9 cellular contexts compared by ENCODE assay signal in genomic region chr12:46555379-46555778, GRCh38.
DNase-seq lines count a peak whose midpoint lies in the region; ATAC-seq, FAIRE-seq and TF ChIP-seq lines count a peak whose summit lies in the region.
"Had no signal": no experiment of that assay in that cellular context is flagged by ENCODE, and none has a peak within 500 bp of the region (broad histone marks: within the 10 kb centered on the region; RNA-seq: fewer than 3 reads in every experiment).

No MANE protein-coding gene starts in this region.

- intact Hi-C loops in CD4-positive, alpha-beta memory T cell (cut with micrococcal nuclease) = no loop called here

- H3K27me3 Mint-ChIP-seq in CD4-positive, alpha-beta memory T cell = no peaks in the 10 kb centered on the region
- no peaks in the 10 kb centered on the region for H3K27me3 Mint-ChIP-seq in nephron progenitor cell (ENCODE audit: low read depth, poor library complexity)

- H2AFZ ChIP-seq in ACC112 (ENCODE audit: low read length, unreplicated experiment) = no peak overlapping the region

- FAIRE-seq in bronchial epithelial cell (lab: Jason Lieb, UNC) = no peak
- FAIRE-seq in HTR-8/SVneo (lab: Jason Lieb, UNC) = no peak

- ATAC-seq in HG03378 (IDR thresholded peaks at IDR 0.05; ENCODE audit: unreplicated experiment) = no peak

- DNase-seq in HT1080 (ENCODE audit: low read depth) (peak; percentile 59), bronchial epithelial cell (ENCODE audit: low read depth) (peak; percentile 84), nephron progenitor cell (no peak), HTR-8/SVneo (ENCODE audit: insufficient read length, low spot score) (no peak)
- no peak for DNase-seq in CD4-positive, alpha-beta memory T cell

- H3K36me3 ChIP-seq in ACC112 (ENCODE audit: insufficient read depth, low read length) = no peaks in the 10 kb centered on the region
- no peaks in the 10 kb centered on the region for H3K36me3 ChIP-seq in bronchial epithelial cell (ENCODE audit: control insufficient read depth, insufficient read depth, low read length)
- no peaks in the 10 kb centered on the region for H3K36me3 ChIP-seq in muscle layer of colon (ENCODE audit: insufficient read depth, low read length)
- no peaks in the 10 kb centered on the region for H3K36me3 ChIP-seq in CD4-positive, alpha-beta memory T cell (ENCODE audit: insufficient read depth, low read length)

- no peak overlapping the region for H3K4me3 Mint-ChIP-seq in CD4-positive, alpha-beta memory T cell
- no peak overlapping the region for H3K4me3 Mint-ChIP-seq in nephron progenitor cell
- H3K4me3 Mint-ChIP-seq: T-helper 1 cell treated with Interleukin-12 subunit alpha and Interleukin-12 subunit beta and Interleukin-4 antibody, amounts not matched to agents 30 μg/mL and 1 μg/mL, for 36 hours had no signal

- H3K9me3 ChIP-seq in muscle layer of colon (ENCODE audit: low read length) = no peaks in the 10 kb centered on the region
- no peaks in the 10 kb centered on the region for H3K9me3 ChIP-seq in CD4-positive, alpha-beta memory T cell (ENCODE audit: control insufficient read depth in 1 of 2, low read length in 2 of 2)

- peaks cover 0 to 2% (median 0%) of the 10 kb centered on the region in 8 donors for H3K9me3 Mint-ChIP-seq in CD4-positive, alpha-beta memory T cell
- H3K9me3 Mint-ChIP-seq in nephron progenitor cell = no peaks in the 10 kb centered on the region

- H3K27ac ChIP-seq in ACC112 (ENCODE audit: low read depth, low read length) (peak overlapping the region; percentile 99), muscle layer of colon (ENCODE audit: low read depth, low read length) (peak overlapping the region; percentile 48)
- H3K27ac ChIP-seq in CD4-positive, alpha-beta memory T cell (ENCODE audit: low read depth, low read length) = no peak overlapping the region

- H3K4me3 ChIP-seq in ACC112 (ENCODE audit: low read depth, low read length) (peak overlapping the region; percentile 66), bronchial epithelial cell (ENCODE audit: low read depth, low read length) (no peak overlapping the region), muscle layer of colon (ENCODE audit: low read depth in 1 of 2, low read length in 2 of 2) (no peak overlapping the region)
- H3K4me3 ChIP-seq in CD4-positive, alpha-beta memory T cell (ENCODE audit: low read length in 2 of 2) = no peak overlapping the region

- peaks cover 80% of the 10 kb centered on the region for H3K4me1 ChIP-seq in ACC112 (ENCODE audit: control insufficient read depth, insufficient read depth, low read length, unreplicated experiment)
- H3K4me1 ChIP-seq in muscle layer of colon (ENCODE audit: insufficient read depth, low read length) = peaks cover 42% of the 10 kb centered on the region
- no peaks in the 10 kb centered on the region for H3K4me1 ChIP-seq in CD4-positive, alpha-beta memory T cell (ENCODE audit: insufficient read depth, low read length)

- H3K36me3 Mint-ChIP-seq in CD4-positive, alpha-beta memory T cell = no peaks in the 10 kb centered on the region
- H3K36me3 Mint-ChIP-seq in nephron progenitor cell (ENCODE audit: low read depth) = no peaks in the 10 kb centered on the region

- POLR2A ChIA-PET in CD4-positive, alpha-beta memory T cell (lab: Charles Lee; ENCODE audit: partially characterized antibody) = no interaction called here

- no peak overlapping the region for H3K27ac Mint-ChIP-seq in CD4-positive, alpha-beta memory T cell
- H3K27ac Mint-ChIP-seq in nephron progenitor cell = no peak overlapping the region
- H3K27ac Mint-ChIP-seq: T-helper 1 cell treated with Interleukin-12 subunit alpha and Interleukin-12 subunit beta and Interleukin-4 antibody, amounts not matched to agents 30 μg/mL and 1 μg/mL, for 36 hours had no signal

- no peaks in the 10 kb centered on the region for H3K79me2 ChIP-seq in ACC112 (ENCODE audit: control insufficient read depth, insufficient read depth, low read length, unreplicated experiment)

- no peak for TF ChIP-seq CTCF in bronchial epithelial cell (IDR thresholded peaks at IDR 0.05; ENCODE audit: insufficient read depth, low read length, severe bottlenecking)
- no peak for TF ChIP-seq CTCF in nephron progenitor cell (IDR thresholded peaks at IDR 0.05)

- CTCF ChIA-PET in CD4-positive, alpha-beta memory T cell (lab: Charles Lee; ENCODE audit: partially characterized antibody) = no interaction called here

- no peak overlapping the region for H3K9ac ChIP-seq in muscle layer of colon (ENCODE audit: low read length)

- no peaks in the 10 kb centered on the region for H3K27me3 ChIP-seq in ACC112 (ENCODE audit: insufficient read depth, low read length)
- no peaks in the 10 kb centered on the region for H3K27me3 ChIP-seq in bronchial epithelial cell (ENCODE audit: control insufficient read depth, insufficient read depth, low read length)
- H3K27me3 ChIP-seq in muscle layer of colon (ENCODE audit: control insufficient read depth in 1 of 2, insufficient read depth in 2 of 2, low read length in 2 of 2) = no peaks in the 10 kb centered on the region
- no peaks in the 10 kb centered on the region for H3K27me3 ChIP-seq in CD4-positive, alpha-beta memory T cell (ENCODE audit: insufficient read depth, low read length)

- H3K4me1 Mint-ChIP-seq in CD4-positive, alpha-beta memory T cell = peaks cover 0 to 5% (median 3%) of the 10 kb centered on the region in 4 donors
- peaks cover 18% of the 10 kb centered on the region for H3K4me1 Mint-ChIP-seq in nephron progenitor cell

Comparison
In these comparisons a context has a peak if more than half of its experiments do, and no peak if none do; other contexts are left out.
1. DNase-seq: peak in HT1080 (single experiment) and bronchial epithelial cell (single experiment); none in CD4-positive, alpha-beta memory T cell (0 of 5), nephron progenitor cell (single experiment) and HTR-8/SVneo (single experiment).